9 cellular contexts compared by ENCODE assay signal in genomic region chr6:149454405-149454848, GRCh38. TPM values are rescaled to one million over a fixed set of nuclear protein-coding genes. Genes with fewer than 3 reads are reported as not detected.
DNase-seq lines count a peak whose midpoint lies in the region; ATAC-seq and TF ChIP-seq lines count a peak whose summit lies in the region.
"Had no signal": no experiment of that assay in that cellular context is flagged by ENCODE, and none has a peak within 500 bp of the region (broad histone marks: within the 10 kb centered on the region; RNA-seq: fewer than 3 reads in every experiment).

No MANE protein-coding gene starts in this region.

- intact Hi-C loops in posterior vena cava (cut with DNase I) = no loop called here

- peaks cover 3 to 19% of the 10 kb centered on the region in 2 experiments; a peak in 2 of 4 replicates for H3K4me1 ChIP-seq in SK-N-SH (ENCODE audit: control insufficient read depth in 1 of 2, insufficient read depth in 2 of 2, low read depth in 1 of 2, low read length in 1 of 2)
- H3K4me1 ChIP-seq in foreskin keratinocyte = no peaks in the 10 kb centered on the region
- no peaks in the 10 kb centered on the region for H3K4me1 ChIP-seq in Karpas-422 (ENCODE audit: low read length)

- TF ChIP-seq CTCF in SK-N-SH (IDR thresholded peaks at IDR 0.05) (no peak), foreskin keratinocyte (conservative IDR thresholded peaks at IDR 0.05) (no peak)

- no peaks in the 10 kb centered on the region for H4K20me1 ChIP-seq in SK-N-SH (ENCODE audit: insufficient read depth)
- H4K20me1 ChIP-seq in Karpas-422 (ENCODE audit: insufficient read depth, low read depth, low read length) = peaks cover 34% of the 10 kb centered on the region

- peaks cover 6% of the 10 kb centered on the region for H3F3A ChIP-seq in SK-N-SH (replicated peaks; ENCODE audit: insufficient read depth)

- CTCF ChIA-PET in SK-N-SH (lab: Yijun Ruan, JAX) = interaction anchor here (1.1 to 1.2 kb wide), 2 partner anchors 22 kb away, joined by 3 to 5 read pairs; no protein-coding TSS in a partner anchor

- H2AFZ ChIP-seq in SK-N-SH (ENCODE audit: low read depth) (peak overlapping the region; percentile 67; the same call in 1 of the 2 replicates), Karpas-422 (ENCODE audit: low read length) (no peak overlapping the region)

- POLR2A ChIA-PET in SK-N-SH (lab: Yijun Ruan, JAX) = no interaction called here

- no peak overlapping the region for H3K4me3 Mint-ChIP-seq in activated T-cell treated with anti-CD3 and anti-CD28 coated beads, Interleukin-2, amount 50 U/mL, for 4 hours
- H3K4me3 Mint-ChIP-seq: central memory CD8-positive, alpha-beta T cell had no signal

- H3K9me3 Mint-ChIP-seq in activated T-cell treated with anti-CD3 and anti-CD28 coated beads, Interleukin-2, amount 50 U/mL, for 4 hours = no peaks in the 10 kb centered on the region
- H3K9me3 Mint-ChIP-seq: central memory CD8-positive, alpha-beta T cell had no signal

- no peaks in the 10 kb centered on the region for H3K27me3 Mint-ChIP-seq in activated T-cell treated with anti-CD3 and anti-CD28 coated beads, Interleukin-2, amount 50 U/mL, for 4 hours (ENCODE audit: low read depth)
- H3K27me3 Mint-ChIP-seq: central memory CD8-positive, alpha-beta T cell had no signal

- H3K4me2 ChIP-seq in SK-N-SH (peak overlapping the region; percentile 16; the same call in 1 of the 2 replicates), Karpas-422 (ENCODE audit: low read depth, low read length, poor library complexity, severe bottlenecking) (no peak overlapping the region)

- DNase-seq in ELF-1 (ENCODE audit: low read depth, low spot score) (peak; percentile 38), SK-N-SH (peak; percentile 56), foreskin keratinocyte (peak in 1 of 2 donors; percentile 52), posterior vena cava (ENCODE audit: low spot score) (peak; percentile 99), GDM1 (lab: John Stamatoyannopoulos, UW) (no peak), Karpas-422 (no peak)
- no peak for DNase-seq in activated T-cell treated with anti-CD3 and anti-CD28 coated beads, Interleukin-2, amount 50 U/mL, for 4 hours

- peak; percentile 41 for ATAC-seq in foreskin keratinocyte
- ATAC-seq in HG03139 (IDR thresholded peaks at IDR 0.05; ENCODE audit: unreplicated experiment) = no peak
- no peak for ATAC-seq in activated T-cell treated with anti-CD3 and anti-CD28 coated beads, Interleukin-2, amount 50 U/mL, for 4 hours

- H3K4me3 ChIP-seq in SK-N-SH (ENCODE audit: low read depth in 2 of 2, low read length in 1 of 2) = no peak overlapping the region
- no peak overlapping the region for H3K4me3 ChIP-seq in Karpas-422 (ENCODE audit: low read length)

- H3K9me2 ChIP-seq in SK-N-SH (no peaks in the 10 kb centered on the region), Karpas-422 (replicated peaks; ENCODE audit: insufficient read depth, low read length) (no peaks in the 10 kb centered on the region)

- H3K27ac ChIP-seq in SK-N-SH (ENCODE audit: low read depth in 2 of 2, low read length in 1 of 2) (peak overlapping the region; percentile 16 to 36; a peak in 2 of 4 replicates), foreskin keratinocyte (no peak overlapping the region), Karpas-422 (ENCODE audit: low read length) (no peak overlapping the region)

- no peak for TF ChIP-seq RAD21 in SK-N-SH (IDR thresholded peaks at IDR 0.05; ENCODE audit: low read length)

- no peaks in the 10 kb centered on the region for H3K9me3 ChIP-seq in SK-N-SH
- H3K9me3 ChIP-seq in Karpas-422 (ENCODE audit: low read length) = no peaks in the 10 kb centered on the region

- H3K9ac ChIP-seq in SK-N-SH = no peak overlapping the region
- no peak overlapping the region for H3K9ac ChIP-seq in Karpas-422 (ENCODE audit: low read length)

- 0% methylated on average over 1 of the region's 15 CpGs for WGBS in SK-N-SH (ENCODE audit: low lambda C conversion rate)

- H3K4me1 Mint-ChIP-seq in activated T-cell treated with anti-CD3 and anti-CD28 coated beads, Interleukin-2, amount 50 U/mL, for 4 hours (ENCODE audit: low read depth) = peaks cover 10% of the 10 kb centered on the region
- H3K4me1 Mint-ChIP-seq: central memory CD8-positive, alpha-beta T cell had no signal

- no peaks in the 10 kb centered on the region for H3K36me3 ChIP-seq in SK-N-SH (replicated peaks in 1 of 2; ENCODE audit: control insufficient read depth in 1 of 2, insufficient read depth in 2 of 2, low read length in 1 of 2)
- H3K36me3 ChIP-seq in Karpas-422 (ENCODE audit: insufficient read depth, low read length) = peaks cover 74% of the 10 kb centered on the region

- H3K36me3 Mint-ChIP-seq in activated T-cell treated with anti-CD3 and anti-CD28 coated beads, Interleukin-2, amount 50 U/mL, for 4 hours (ENCODE audit: insufficient read depth) = peaks cover 17% of the 10 kb centered on the region

- no peaks in the 10 kb centered on the region for H3K79me2 ChIP-seq in SK-N-SH (ENCODE audit: insufficient read depth)
- peaks cover 18% of the 10 kb centered on the region for H3K79me2 ChIP-seq in Karpas-422 (ENCODE audit: low read length)

- H3K27me3 ChIP-seq in SK-N-SH (ENCODE audit: insufficient read depth) (no peaks in the 10 kb centered on the region), foreskin keratinocyte (peaks cover 21% of the 10 kb centered on the region), Karpas-422 (ENCODE audit: low read length) (no peaks in the 10 kb centered on the region)

- TF ChIP-seq EP300 in SK-N-SH (IDR thresholded peaks at IDR 0.05; ENCODE audit: borderline replicate concordance in 1 of 2, low read depth in 1 of 2, low read length in 1 of 2) = no peak

TF ChIP-seq in SK-N-SH, 30 proteins besides CTCF, POLR2A, EP300 and RAD21:
- peak; percentile 50 for TF ChIP-seq TCF12 (IDR thresholded peaks at IDR 0.05)
- TF ChIP-seq NFIC (IDR thresholded peaks at IDR 0.05; ENCODE audit: borderline replicate concordance) = peak; percentile 88
- peak; percentile 75 for TF ChIP-seq RXRA (IDR thresholded peaks at IDR 0.05; ENCODE audit: borderline replicate concordance, low read depth)
- peak; percentile 36; the same call in 1 of the 2 replicates for TF ChIP-seq PBX3 (IDR thresholded peaks at IDR 0.05)
- no peak for TF ChIP-seq FOXJ3 (CRISPR knock-in tag; IDR thresholded peaks at IDR 0.05)
- 0 out of 2 replicates have a peak, but pooled peaks have one; percentile 16 for TF ChIP-seq SIN3A (IDR thresholded peaks at IDR 0.05; ENCODE audit: borderline replicate concordance, low read depth, low read length)
- TF ChIP-seq TEAD4 (IDR thresholded peaks at IDR 0.05; ENCODE audit: borderline replicate concordance, insufficient read depth) = no peak

RNA-seq across cellular contexts. Expression of gene ZC3H12D, which starts 30.4 kb away (rescaled TPM):
- 0.03 and 0.05 TPM in 2 replicates for polyA plus RNA-seq in SK-N-SH (2012; rRNA removed)
- 0.01 TPM in 2 replicates for polyA plus RNA-seq in SK-N-SH (2012; cell fraction: cytosol; rRNA removed)
- polyA plus RNA-seq in SK-N-SH (2012; cell fraction: nucleus; rRNA removed) = 0.41 and 0.43 TPM in 2 replicates
- under 0.01 and 0.10 TPM in 2 replicates for total RNA-seq in foreskin keratinocyte
- 0.02 TPM in 1 of 2 replicates, not detected in the other for polyA plus RNA-seq in foreskin keratinocyte
- 1 to 10 TPM; 1.8 to 2.2 TPM for total RNA-seq in posterior vena cava
- 10 to 100 TPM; 22.2 to 51.5 (median 42.5) TPM for total RNA-seq in activated T-cell treated with anti-CD3 and anti-CD28 coated beads, Interleukin-2, amount 50 U/mL, for 4 hours
- 71.0 and 92.0 TPM in 2 replicates for total RNA-seq in Karpas-422 (2014; rRNA removed; shearing (Covaris generic); ENCODE audit: low replicate concordance)

RNA-seq across cellular contexts. Expression of gene SUMO4, which starts 54.4 kb away (rescaled TPM):
- polyA plus RNA-seq in SK-N-SH (2012; rRNA removed) (not detected in 2 replicates), foreskin keratinocyte (0.04 TPM in 1 of 2 replicates, not detected in the other)
- polyA plus RNA-seq in SK-N-SH (2012; cell fraction: cytosol; rRNA removed) = not detected in 2 replicates
- polyA plus RNA-seq in SK-N-SH (2012; cell fraction: nucleus; rRNA removed) = 0.11 and 0.38 TPM in 2 replicates
- total RNA-seq in foreskin keratinocyte (0.44 and 0.56 TPM in 2 replicates), posterior vena cava (1 to 10 TPM in 1 of 2 donors, under 1 TPM in 1; 0.88 to 1.8 TPM)
- total RNA-seq in activated T-cell treated with anti-CD3 and anti-CD28 coated beads, Interleukin-2, amount 50 U/mL, for 4 hours = 1 to 10 TPM; 2.6 to 3.0 (median 2.7) TPM
- 2.2 and 2.4 TPM in 2 replicates for total RNA-seq in Karpas-422 (2014; rRNA removed; shearing (Covaris generic); ENCODE audit: low replicate concordance)

Comparison
In these comparisons a context has a peak if more than half of its experiments do, and no peak if none do; other contexts are left out.
1. DNase-seq: peak in ELF-1 (single experiment), SK-N-SH (single experiment) and posterior vena cava (single experiment); none in GDM1 (single experiment), activated T-cell treated with anti-CD3 and anti-CD28 coated beads, Interleukin-2, amount 50 U/mL, for 4 hours (single experiment) and Karpas-422 (single experiment).
2. H3K27ac ChIP-seq: peak in SK-N-SH (2 of 2); none in foreskin keratinocyte (single experiment) and Karpas-422 (single experiment).
3. RNA of gene ZC3H12D, which starts 30.4 kb away (total RNA-seq): 71.0 to 92.0 TPM in Karpas-422 and 22.2 to 51.5 TPM in activated T-cell treated with anti-CD3 and anti-CD28 coated beads, Interleukin-2, amount 50 U/mL, for 4 hours; 1.8 to 2.2 TPM in posterior vena cava and under 0.01 to 0.10 TPM in foreskin keratinocyte; every median in the first group is over 4 times any median in the second.